Comparison of ENCODE assay signal across 15 cellular contexts in genomic region chr16:1779741-1780676, GRCh38. TPM values are rescaled to one million over a fixed set of nuclear protein-coding genes. Genes with fewer than 3 reads are reported as not detected.
A peak's percentile ranks its signal among the peaks of the same experiment; 100 is the strongest.
DNase-seq lines count a peak whose midpoint lies in the region; ATAC-seq, FAIRE-seq and TF ChIP-seq lines count a peak whose summit lies in the region.
"Had no signal": no experiment of that assay in that cellular context is flagged by ENCODE, and none has a peak within 500 bp of the region (broad histone marks: within the 10 kb centered on the region; RNA-seq: fewer than 3 reads in every experiment).

No MANE protein-coding gene starts in this region.

- POLR2A ChIA-PET in activated CD8-positive, alpha-beta T cell treated with anti-CD3 and anti-CD28 coated beads, Interleukin-2, amount 10 ng/mL, durations not matched to agents 7 days and 5 days (lab: Charles Lee) = interaction anchor here (0.8 to 1.0 kb wide), 2 partner anchors 8 to 74 kb away, joined by 4 to 6 read pairs; partner anchors contain the start of gene MAPK8IP3
- POLR2A ChIA-PET in activated CD8-positive, alpha-beta T cell treated with anti-CD3 and anti-CD28 coated beads for 36 hours (lab: Charles Lee) = interaction anchor here (0.6 to 2.5 kb wide), 4 partner anchors 9 to 471 kb away, joined by 3 to 15 read pairs (median 4); partner anchors contain the start of genes EME2, MRPS34 and NME3
- POLR2A ChIA-PET in endothelial cell of umbilical vein (lab: Charles Lee) = no interaction called here

- no peaks in the 10 kb centered on the region for H3K79me1 ChIP-seq in trophoblast cell (ENCODE audit: low read length)
- H3K79me1 ChIP-seq in mesenchymal stem cell (replicated peaks; ENCODE audit: low read length, poor library complexity, severe bottlenecking) = peaks cover 38% of the 10 kb centered on the region

- H2BK120ac ChIP-seq in trophoblast cell (ENCODE audit: insufficient read depth, low read length, poor library complexity) (no peak overlapping the region), mesenchymal stem cell (ENCODE audit: low read depth, low read length) (no peak overlapping the region)

- WGBS in trophoblast cell (ENCODE audit: extremely low coverage, insufficient coverage, insufficient read length) = no CpG with 5 or more reads among the region's 27 CpGs
- 93% methylated on average over 26 of the region's 27 CpGs for WGBS in mesenchymal stem cell

- H4K12ac ChIP-seq in trophoblast cell (ENCODE audit: low read depth, low read length) = no peak overlapping the region

- H4K8ac ChIP-seq in trophoblast cell (ENCODE audit: low read depth, low read length) = no peak overlapping the region
- no peak overlapping the region for H4K8ac ChIP-seq in mesenchymal stem cell (ENCODE audit: low read length)

- intact Hi-C loops in activated CD8-positive, alpha-beta T cell treated with anti-CD3 and anti-CD28 coated beads for 36 hours (cut with micrococcal nuclease) = no loop called here
- intact Hi-C loops in endothelial cell of umbilical vein (cut with micrococcal nuclease) = loop anchor here (5.0 to 10.0 kb wide), 2 partner anchors 358 to 475 kb away; partner anchors contain the start of genes UBE2I and UQCC4

- peaks cover 35% of the 10 kb centered on the region for H3K36me3 ChIP-seq in RWPE2 (ENCODE audit: low read depth)
- peaks cover 0 to 45% of the 10 kb centered on the region in 2 experiments for H3K36me3 ChIP-seq in endothelial cell of umbilical vein (ENCODE audit: control insufficient read depth in 2 of 2, extremely low read depth in 1 of 2, insufficient read depth in 2 of 2, low read length in 2 of 2)
- H3K36me3 ChIP-seq in trophoblast cell (ENCODE audit: control insufficient read depth in 1 of 2, insufficient read depth in 2 of 2, low read length in 2 of 2) = peaks cover 48 to 57% of the 10 kb centered on the region in 2 experiments
- peaks cover 51 to 63% of the 10 kb centered on the region in 2 experiments for H3K36me3 ChIP-seq in mesenchymal stem cell (ENCODE audit: control insufficient read depth in 1 of 2, insufficient read depth in 2 of 2, low read depth in 1 of 2, low read length in 2 of 2)

- TF ChIP-seq CTCF in activated CD8-positive, alpha-beta T cell treated with anti-CD3 and anti-CD28 coated beads for 36 hours (IDR thresholded peaks at IDR 0.05) = no peak
- TF ChIP-seq CTCF in RWPE2 (IDR thresholded peaks at IDR 0.05; ENCODE audit: poor library complexity, severe bottlenecking) (no peak), endothelial cell of umbilical vein (IDR thresholded peaks at IDR 0.05; ENCODE audit: extremely low read depth in 1 of 2, insufficient read depth in 1 of 2, low read depth in 1 of 2, low read length in 2 of 2) (no peak), omental fat pad (IDR thresholded peaks at IDR 0.05) (no peak)

- H3K4me3 ChIP-seq in RWPE2 (ENCODE audit: severe bottlenecking) = no peak overlapping the region
- no peak overlapping the region for H3K4me3 ChIP-seq in endothelial cell of umbilical vein (replicated peaks in 1 of 3; ENCODE audit: insufficient read depth in 1 of 3, low read depth in 1 of 3, low read length in 3 of 3)
- no peak overlapping the region for H3K4me3 ChIP-seq in trophoblast cell (ENCODE audit: low read depth, low read length)
- no peak overlapping the region for H3K4me3 ChIP-seq in mesenchymal stem cell (ENCODE audit: insufficient read depth in 1 of 2, low read depth in 1 of 2, low read length in 2 of 2)

- H3K27ac Mint-ChIP-seq in activated CD8-positive, alpha-beta T cell treated with anti-CD3 and anti-CD28 coated beads, Interleukin-2, amount 10 ng/mL, durations not matched to agents 7 days and 5 days = no peak overlapping the region
- H3K27ac Mint-ChIP-seq in activated CD8-positive, alpha-beta T cell treated with anti-CD3 and anti-CD28 coated beads for 36 hours = no peak overlapping the region

- peaks cover 14% of the 10 kb centered on the region for H3K79me2 ChIP-seq in endothelial cell of umbilical vein (ENCODE audit: control insufficient read depth, insufficient read depth, low read length)
- peaks cover 4% of the 10 kb centered on the region for H3K79me2 ChIP-seq in trophoblast cell (ENCODE audit: control insufficient read depth, insufficient read depth, low read length, poor library complexity)

- H3K36me3 Mint-ChIP-seq in activated CD8-positive, alpha-beta T cell treated with anti-CD3 and anti-CD28 coated beads, Interleukin-2, amount 10 ng/mL, durations not matched to agents 7 days and 5 days (ENCODE audit: low read depth) = peaks cover 9% of the 10 kb centered on the region
- peaks cover under 1% of the 10 kb centered on the region for H3K36me3 Mint-ChIP-seq in activated CD8-positive, alpha-beta T cell treated with anti-CD3 and anti-CD28 coated beads for 36 hours (ENCODE audit: low read depth)

- H2AFZ ChIP-seq in endothelial cell of umbilical vein (ENCODE audit: low read depth, low read length) (no peak overlapping the region), trophoblast cell (ENCODE audit: insufficient read depth, low read length, poor library complexity) (no peak overlapping the region), mesenchymal stem cell (ENCODE audit: low read depth, low read length) (no peak overlapping the region)

- no peaks in the 10 kb centered on the region for H4K20me1 ChIP-seq in endothelial cell of umbilical vein (replicated peaks; ENCODE audit: control insufficient read depth, extremely low read depth, insufficient read depth, low read length)

- H2BK12ac ChIP-seq in trophoblast cell (ENCODE audit: low read length) (no peak overlapping the region), mesenchymal stem cell (ENCODE audit: low read length in 2 of 2) (no peak overlapping the region)

- no peak for DNase-seq in activated CD8-positive, alpha-beta T cell treated with anti-CD3 and anti-CD28 coated beads, Interleukin-2, amount 10 ng/mL, durations not matched to agents 7 days and 5 days
- DNase-seq in activated CD8-positive, alpha-beta T cell treated with anti-CD3 and anti-CD28 coated beads for 36 hours = no peak
- no peak for DNase-seq in RWPE2 (ENCODE audit: low spot score)
- DNase-seq in endothelial cell of umbilical vein (ENCODE audit: low read depth, low spot score) = no peak
- DNase-seq in trophoblast cell = peak; percentile 90
- no peak for DNase-seq in omental fat pad (ENCODE audit: low spot score)
- no peak for DNase-seq in mesenchymal stem cell
- DNase-seq: cerebellar nuclear complex; NCI-H2029 treated with DMSO at 0.1 percent for 48 hours; occipital lobe; stimulated activated CD4-positive, alpha-beta T cell treated with anti-CD3 and anti-CD28 coated beads, Interleukin-2, amount 100 ng/mL, for 48 hours; substantia nigra; T-helper 9 cell had no signal

- H2AK5ac ChIP-seq in trophoblast cell (ENCODE audit: low read length) (no peak overlapping the region), mesenchymal stem cell (ENCODE audit: low read length, severe bottlenecking) (no peak overlapping the region)

- H3K23ac ChIP-seq in trophoblast cell (ENCODE audit: low read length) (no peak overlapping the region), mesenchymal stem cell (ENCODE audit: low read length in 2 of 2) (no peak overlapping the region)

- H3K27ac ChIP-seq in RWPE2 (ENCODE audit: poor library complexity, severe bottlenecking) (peak overlapping the region; percentile 45), endothelial cell of umbilical vein (ENCODE audit: insufficient read depth, low read depth, low read length) (no peak overlapping the region), trophoblast cell (ENCODE audit: low read depth, low read length) (no peak overlapping the region), mesenchymal stem cell (ENCODE audit: low read length, poor library complexity, severe bottlenecking) (no peak overlapping the region)

- no peak overlapping the region for H3K4me2 ChIP-seq in endothelial cell of umbilical vein (ENCODE audit: insufficient read depth, low read length)
- no peak overlapping the region for H3K4me2 ChIP-seq in trophoblast cell (ENCODE audit: low read length)
- no peak overlapping the region for H3K4me2 ChIP-seq in mesenchymal stem cell (ENCODE audit: low read length, poor library complexity, severe bottlenecking)

- peak; percentile 47 for TF ChIP-seq POLR2A in endothelial cell of umbilical vein (IDR thresholded peaks at IDR 0.05; ENCODE audit: low read depth, low read length)

- H3K9me1 ChIP-seq in endothelial cell of umbilical vein (replicated peaks; ENCODE audit: control insufficient read depth, extremely low read depth, insufficient read depth, low read length) = no peaks in the 10 kb centered on the region

- no peak for FAIRE-seq in endothelial cell of umbilical vein (lab: Jason Lieb, UNC)
- FAIRE-seq: keratinocyte had no signal

- peaks cover 6% of the 10 kb centered on the region for H3K4me1 ChIP-seq in RWPE2 (ENCODE audit: insufficient read depth, poor library complexity, severe bottlenecking)
- H3K4me1 ChIP-seq in endothelial cell of umbilical vein (ENCODE audit: control insufficient read depth, extremely low read depth, insufficient read depth, low read length) = peaks cover 14% of the 10 kb centered on the region
- H3K4me1 ChIP-seq in trophoblast cell (ENCODE audit: control insufficient read depth in 1 of 2, insufficient read depth in 2 of 2, low read length in 2 of 2) = peaks cover 8 to 21% of the 10 kb centered on the region in 2 experiments
- H3K4me1 ChIP-seq in mesenchymal stem cell (ENCODE audit: control insufficient read depth, insufficient read depth, low read depth, low read length) = peaks cover 47% of the 10 kb centered on the region

- BruUV-seq in endothelial cell of umbilical vein (replicated peaks; lab: Mats Ljungman, UMichigan) = no TSS peak

- no peaks in the 10 kb centered on the region for H3K27me3 ChIP-seq in RWPE2 (ENCODE audit: insufficient read depth, poor library complexity, severe bottlenecking)
- no peaks in the 10 kb centered on the region for H3K27me3 ChIP-seq in endothelial cell of umbilical vein (ENCODE audit: control insufficient read depth in 2 of 2, insufficient read depth in 2 of 2, low read length in 2 of 2)
- no peaks in the 10 kb centered on the region for H3K27me3 ChIP-seq in trophoblast cell (ENCODE audit: insufficient read depth, low read length)
- H3K27me3 ChIP-seq in mesenchymal stem cell (ENCODE audit: control insufficient read depth in 1 of 2, insufficient read depth in 1 of 2, low read length in 2 of 2) = no peaks in the 10 kb centered on the region

- dilution Hi-C loops in endothelial cell of umbilical vein (cut with MboI; ENCODE audit: extremely low pct_ligation_motif_present, low sequenced_read_pairs) = no loop called here

- no peak for ATAC-seq in activated CD8-positive, alpha-beta T cell treated with anti-CD3 and anti-CD28 coated beads, Interleukin-2, amount 10 ng/mL, durations not matched to agents 7 days and 5 days
- no peak for ATAC-seq in activated CD8-positive, alpha-beta T cell treated with anti-CD3 and anti-CD28 coated beads for 36 hours
- ATAC-seq in RWPE2 (ENCODE audit: low read depth) (no peak), omental fat pad (ENCODE audit: low FRiP score) (no peak), HG03280 (IDR thresholded peaks at IDR 0.05; ENCODE audit: unreplicated experiment) (no peak)

- H2BK5ac ChIP-seq in trophoblast cell (ENCODE audit: low read depth, low read length, poor library complexity) = no peak overlapping the region
- no peak overlapping the region for H2BK5ac ChIP-seq in mesenchymal stem cell (ENCODE audit: low read depth, low read length, poor library complexity, severe bottlenecking)

- H4K91ac ChIP-seq in trophoblast cell (ENCODE audit: low read depth, low read length) (no peak overlapping the region), mesenchymal stem cell (ENCODE audit: low read length) (no peak overlapping the region)

- CTCF ChIA-PET in activated CD8-positive, alpha-beta T cell treated with anti-CD3 and anti-CD28 coated beads, Interleukin-2, amount 10 ng/mL, durations not matched to agents 7 days and 5 days (lab: Charles Lee) = no interaction called here
- CTCF ChIA-PET in activated CD8-positive, alpha-beta T cell treated with anti-CD3 and anti-CD28 coated beads for 36 hours (lab: Charles Lee) = interaction anchor here (0.5 to 5.3 kb wide), 3 partner anchors 8 to 148 kb away, joined by 3 to 36 read pairs (median 3); partner anchors contain the start of genes EME2, MRPS34 and NME3
- CTCF ChIA-PET in endothelial cell of umbilical vein (lab: Charles Lee) = no interaction called here

- H3K27me3 Mint-ChIP-seq in activated CD8-positive, alpha-beta T cell treated with anti-CD3 and anti-CD28 coated beads, Interleukin-2, amount 10 ng/mL, durations not matched to agents 7 days and 5 days (ENCODE audit: low read depth) = no peaks in the 10 kb centered on the region
- no peaks in the 10 kb centered on the region for H3K27me3 Mint-ChIP-seq in activated CD8-positive, alpha-beta T cell treated with anti-CD3 and anti-CD28 coated beads for 36 hours

- peak overlapping the region; percentile 5 for H3K4me3 Mint-ChIP-seq in activated CD8-positive, alpha-beta T cell treated with anti-CD3 and anti-CD28 coated beads, Interleukin-2, amount 10 ng/mL, durations not matched to agents 7 days and 5 days
- no peak overlapping the region for H3K4me3 Mint-ChIP-seq in activated CD8-positive, alpha-beta T cell treated with anti-CD3 and anti-CD28 coated beads for 36 hours

- H2BK15ac ChIP-seq in mesenchymal stem cell (ENCODE audit: low read depth, poor library complexity, severe bottlenecking) = no peak overlapping the region

- H3K4me1 Mint-ChIP-seq in activated CD8-positive, alpha-beta T cell treated with anti-CD3 and anti-CD28 coated beads, Interleukin-2, amount 10 ng/mL, durations not matched to agents 7 days and 5 days (ENCODE audit: low read depth) = peaks cover 29% of the 10 kb centered on the region
- peaks cover 22% of the 10 kb centered on the region for H3K4me1 Mint-ChIP-seq in activated CD8-positive, alpha-beta T cell treated with anti-CD3 and anti-CD28 coated beads for 36 hours (ENCODE audit: low read depth)

- H3K4ac ChIP-seq in trophoblast cell (ENCODE audit: low read depth, low read length) (no peak overlapping the region), mesenchymal stem cell (ENCODE audit: low read depth in 1 of 2, low read length in 2 of 2) (no peak overlapping the region)

- H3K9me3 ChIP-seq in RWPE2 (ENCODE audit: severe bottlenecking) (no peaks in the 10 kb centered on the region), endothelial cell of umbilical vein (replicated peaks; ENCODE audit: control insufficient read depth, insufficient read depth, low read length) (no peaks in the 10 kb centered on the region), trophoblast cell (ENCODE audit: insufficient read depth, low read depth, low read length) (no peaks in the 10 kb centered on the region), mesenchymal stem cell (ENCODE audit: control insufficient read depth, low read length) (no peaks in the 10 kb centered on the region)

- no peak overlapping the region for H3K14ac ChIP-seq in trophoblast cell (ENCODE audit: low read length)
- no peak overlapping the region for H3K14ac ChIP-seq in mesenchymal stem cell (ENCODE audit: low read length in 2 of 2)

- H3K9me3 Mint-ChIP-seq in activated CD8-positive, alpha-beta T cell treated with anti-CD3 and anti-CD28 coated beads, Interleukin-2, amount 10 ng/mL, durations not matched to agents 7 days and 5 days (ENCODE audit: insufficient read depth) = no peaks in the 10 kb centered on the region
- no peaks in the 10 kb centered on the region for H3K9me3 Mint-ChIP-seq in activated CD8-positive, alpha-beta T cell treated with anti-CD3 and anti-CD28 coated beads for 36 hours

- H3K9ac ChIP-seq in endothelial cell of umbilical vein (replicated peaks; ENCODE audit: extremely low read depth, insufficient read depth, low read length) (no peak overlapping the region), trophoblast cell (ENCODE audit: low read length) (no peak overlapping the region), mesenchymal stem cell (ENCODE audit: low read length) (no peak overlapping the region)

- H3K18ac ChIP-seq in trophoblast cell (ENCODE audit: low read length) (peak overlapping the region; percentile 14), mesenchymal stem cell (ENCODE audit: low read depth in 1 of 2, low read length in 2 of 2) (no peak overlapping the region)

RNA-seq across cellular contexts. Expression of gene SPSB3, which starts 2.4 kb away (rescaled TPM):
- total RNA-seq in activated CD8-positive, alpha-beta T cell treated with anti-CD3 and anti-CD28 coated beads, Interleukin-2, amount 10 ng/mL, durations not matched to agents 7 days and 5 days = 10 to 100 TPM; 31.1 to 33.0 TPM
- total RNA-seq in activated CD8-positive, alpha-beta T cell treated with anti-CD3 and anti-CD28 coated beads for 36 hours = 10 to 100 TPM; 14.4 to 15.2 TPM
- 39.0 and 40.5 TPM in 2 replicates for total RNA-seq in endothelial cell of umbilical vein
- 86.2 and 107 TPM in 2 replicates for polyA plus RNA-seq in endothelial cell of umbilical vein
- polyA plus RNA-seq in endothelial cell of umbilical vein (2011; cell fraction: cytosol; rRNA removed) = 25.4 and 47.1 TPM in 2 replicates
- polyA plus RNA-seq in endothelial cell of umbilical vein (2011; cell fraction: nucleus; rRNA removed) = 170 and 171 TPM in 2 replicates
- polyA plus RNA-seq in endothelial cell of umbilical vein (2012) = 24.9 and 40.0 TPM in 2 replicates
- polyA minus RNA-seq in endothelial cell of umbilical vein = 19.1 and 25.7 TPM in 2 replicates
- polyA minus RNA-seq in endothelial cell of umbilical vein (2011; cell fraction: cytosol; rRNA and poly(A)+ RNA removed) = 15.1 TPM
- polyA minus RNA-seq in endothelial cell of umbilical vein (2011; cell fraction: nucleus; rRNA and poly(A)+ RNA removed) = 18.6 and 32.4 TPM in 2 replicates
- polyA plus RNA-seq in trophoblast cell (2013) = 33.2 and 35.2 TPM in 2 replicates
- 10 to 100 TPM; 39.5 to 88.1 (median 50.7) TPM for total RNA-seq in omental fat pad
- polyA plus RNA-seq in mesenchymal stem cell (2013, experiment 1 of 2) = 15.8 TPM
- polyA plus RNA-seq in mesenchymal stem cell (2013, experiment 2 of 2) = 14.9 TPM

RNA-seq across cellular contexts. Expression of gene NUBP2, which starts 2.8 kb away (rescaled TPM):
- total RNA-seq in activated CD8-positive, alpha-beta T cell treated with anti-CD3 and anti-CD28 coated beads, Interleukin-2, amount 10 ng/mL, durations not matched to agents 7 days and 5 days = 10 to 100 TPM; 58.5 to 61.8 TPM
- total RNA-seq in activated CD8-positive, alpha-beta T cell treated with anti-CD3 and anti-CD28 coated beads for 36 hours = 10 to 100 TPM; 43.5 to 45.0 TPM
- total RNA-seq in endothelial cell of umbilical vein = 55.0 and 58.2 TPM in 2 replicates
- 69.6 and 85.4 TPM in 2 replicates for polyA plus RNA-seq in endothelial cell of umbilical vein
- polyA plus RNA-seq in endothelial cell of umbilical vein (2011; cell fraction: cytosol; rRNA removed) = 38.7 and 64.8 TPM in 2 replicates
- polyA plus RNA-seq in endothelial cell of umbilical vein (2011; cell fraction: nucleus; rRNA removed) = 47.3 and 53.2 TPM in 2 replicates
- polyA plus RNA-seq in endothelial cell of umbilical vein (2012) = 37.5 and 46.5 TPM in 2 replicates
- polyA minus RNA-seq in endothelial cell of umbilical vein = 12.2 and 15.6 TPM in 2 replicates
- 48.7 TPM for polyA minus RNA-seq in endothelial cell of umbilical vein (2011; cell fraction: cytosol; rRNA and poly(A)+ RNA removed)
- polyA minus RNA-seq in endothelial cell of umbilical vein (2011; cell fraction: nucleus; rRNA and poly(A)+ RNA removed) = 12.0 and 20.8 TPM in 2 replicates
- 44.4 and 44.6 TPM in 2 replicates for polyA plus RNA-seq in trophoblast cell (2013)
- 10 to 100 TPM; 49.2 to 85.9 (median 60.2) TPM for total RNA-seq in omental fat pad
- polyA plus RNA-seq in mesenchymal stem cell (2013, experiment 1 of 2) = 34.4 TPM
- polyA plus RNA-seq in mesenchymal stem cell (2013, experiment 2 of 2) = 35.3 TPM

RNA-seq across cellular contexts. Expression of gene MRPS34, which starts 7.1 kb away (rescaled TPM):
- total RNA-seq in activated CD8-positive, alpha-beta T cell treated with anti-CD3 and anti-CD28 coated beads, Interleukin-2, amount 10 ng/mL, durations not matched to agents 7 days and 5 days = 100 to 1,000 TPM; 126 to 135 TPM
- total RNA-seq in activated CD8-positive, alpha-beta T cell treated with anti-CD3 and anti-CD28 coated beads for 36 hours = 100 to 1,000 TPM; 175 to 193 TPM
- total RNA-seq in endothelial cell of umbilical vein (85.2 and 102 TPM in 2 replicates), omental fat pad (10 to 100 TPM; 56.8 to 84.2 (median 78.6) TPM)
- polyA plus RNA-seq in endothelial cell of umbilical vein = 82.1 and 93.8 TPM in 2 replicates
- 81.2 and 86.0 TPM in 2 replicates for polyA plus RNA-seq in endothelial cell of umbilical vein (2011; cell fraction: cytosol; rRNA removed)
- 40.4 and 44.0 TPM in 2 replicates for polyA plus RNA-seq in endothelial cell of umbilical vein (2011; cell fraction: nucleus; rRNA removed)
- polyA plus RNA-seq in endothelial cell of umbilical vein (2012) = 72.4 and 87.7 TPM in 2 replicates
- 19.5 and 27.6 TPM in 2 replicates for polyA minus RNA-seq in endothelial cell of umbilical vein
- polyA minus RNA-seq in endothelial cell of umbilical vein (2011; cell fraction: cytosol; rRNA and poly(A)+ RNA removed) = 96.9 TPM
- polyA minus RNA-seq in endothelial cell of umbilical vein (2011; cell fraction: nucleus; rRNA and poly(A)+ RNA removed) = 4.9 and 9.1 TPM in 2 replicates
- polyA plus RNA-seq in trophoblast cell (2013) = 94.3 and 98.1 TPM in 2 replicates
- polyA plus RNA-seq in mesenchymal stem cell (2013, experiment 1 of 2) = 102 TPM
- polyA plus RNA-seq in mesenchymal stem cell (2013, experiment 2 of 2) = 101 TPM

RNA-seq across cellular contexts. Expression of gene EME2, which starts 7.4 kb away (rescaled TPM):
- 10 to 100 TPM; 31.8 to 32.0 TPM for total RNA-seq in activated CD8-positive, alpha-beta T cell treated with anti-CD3 and anti-CD28 coated beads, Interleukin-2, amount 10 ng/mL, durations not matched to agents 7 days and 5 days
- total RNA-seq in activated CD8-positive, alpha-beta T cell treated with anti-CD3 and anti-CD28 coated beads for 36 hours = 10 to 100 TPM; 15.5 to 15.6 TPM
- 15.2 and 21.4 TPM in 2 replicates for total RNA-seq in endothelial cell of umbilical vein
- polyA plus RNA-seq in endothelial cell of umbilical vein = 9.7 and 11.5 TPM in 2 replicates
- polyA plus RNA-seq in endothelial cell of umbilical vein (2011; cell fraction: cytosol; rRNA removed) = 1.8 and 3.9 TPM in 2 replicates
- polyA plus RNA-seq in endothelial cell of umbilical vein (2011; cell fraction: nucleus; rRNA removed) = 74.8 and 82.2 TPM in 2 replicates
- polyA plus RNA-seq in endothelial cell of umbilical vein (2012) = 6.8 and 8.5 TPM in 2 replicates
- polyA minus RNA-seq in endothelial cell of umbilical vein = 4.0 and 5.9 TPM in 2 replicates
- polyA minus RNA-seq in endothelial cell of umbilical vein (2011; cell fraction: cytosol; rRNA and poly(A)+ RNA removed) = 7.8 TPM
- 12.6 and 22.9 TPM in 2 replicates for polyA minus RNA-seq in endothelial cell of umbilical vein (2011; cell fraction: nucleus; rRNA and poly(A)+ RNA removed)
- polyA plus RNA-seq in trophoblast cell (2013) = 3.6 and 4.3 TPM in 2 replicates
- 10 to 100 TPM in 1 of 4 donors, 1 to 10 TPM in 3; 5.9 to 16.2 (median 7.1) TPM for total RNA-seq in omental fat pad
- polyA plus RNA-seq in mesenchymal stem cell (2013, experiment 1 of 2) = 5.6 TPM
- 4.7 TPM for polyA plus RNA-seq in mesenchymal stem cell (2013, experiment 2 of 2)

RNA-seq across cellular contexts. Expression of gene NME3, which starts 8.7 kb away (rescaled TPM):
- total RNA-seq in activated CD8-positive, alpha-beta T cell treated with anti-CD3 and anti-CD28 coated beads, Interleukin-2, amount 10 ng/mL, durations not matched to agents 7 days and 5 days = 10 to 100 TPM; 41.3 to 41.4 TPM
- 10 to 100 TPM; 37.8 to 39.6 TPM for total RNA-seq in activated CD8-positive, alpha-beta T cell treated with anti-CD3 and anti-CD28 coated beads for 36 hours
- total RNA-seq in endothelial cell of umbilical vein = 32.0 and 38.2 TPM in 2 replicates
- polyA plus RNA-seq in endothelial cell of umbilical vein = 74.4 and 133 TPM in 2 replicates
- polyA plus RNA-seq in endothelial cell of umbilical vein (2011; cell fraction: cytosol; rRNA removed) = 26.0 and 47.9 TPM in 2 replicates
- polyA plus RNA-seq in endothelial cell of umbilical vein (2011; cell fraction: nucleus; rRNA removed) = 67.5 and 75.9 TPM in 2 replicates
- polyA plus RNA-seq in endothelial cell of umbilical vein (2012) = 32.2 and 49.8 TPM in 2 replicates
- 8.2 and 8.3 TPM in 2 replicates for polyA minus RNA-seq in endothelial cell of umbilical vein
- polyA minus RNA-seq in endothelial cell of umbilical vein (2011; cell fraction: cytosol; rRNA and poly(A)+ RNA removed) = 7.6 TPM
- polyA minus RNA-seq in endothelial cell of umbilical vein (2011; cell fraction: nucleus; rRNA and poly(A)+ RNA removed) = 3.0 and 8.8 TPM in 2 replicates
- polyA plus RNA-seq in trophoblast cell (2013) = 31.6 TPM in 2 replicates
- total RNA-seq in omental fat pad = 10 to 100 TPM; 51.4 to 83.2 (median 69.6) TPM
- polyA plus RNA-seq in mesenchymal stem cell (2013, experiment 1 of 2) = 49.3 TPM
- polyA plus RNA-seq in mesenchymal stem cell (2013, experiment 2 of 2) = 48.0 TPM

Comparison
In these comparisons a context has a peak if more than half of its experiments do, and no peak if none do; other contexts are left out.
1. DNase-seq: peak in trophoblast cell (2 of 2); none in activated CD8-positive, alpha-beta T cell treated with anti-CD3 and anti-CD28 coated beads, Interleukin-2, amount 10 ng/mL, durations not matched to agents 7 days and 5 days (single experiment), activated CD8-positive, alpha-beta T cell treated with anti-CD3 and anti-CD28 coated beads for 36 hours (single experiment), RWPE2 (single experiment), endothelial cell of umbilical vein (single experiment), omental fat pad (single experiment) and mesenchymal stem cell (single experiment).